Comparison of ENCODE assay signal across 15 cellular contexts in the genomic region with DNA sequence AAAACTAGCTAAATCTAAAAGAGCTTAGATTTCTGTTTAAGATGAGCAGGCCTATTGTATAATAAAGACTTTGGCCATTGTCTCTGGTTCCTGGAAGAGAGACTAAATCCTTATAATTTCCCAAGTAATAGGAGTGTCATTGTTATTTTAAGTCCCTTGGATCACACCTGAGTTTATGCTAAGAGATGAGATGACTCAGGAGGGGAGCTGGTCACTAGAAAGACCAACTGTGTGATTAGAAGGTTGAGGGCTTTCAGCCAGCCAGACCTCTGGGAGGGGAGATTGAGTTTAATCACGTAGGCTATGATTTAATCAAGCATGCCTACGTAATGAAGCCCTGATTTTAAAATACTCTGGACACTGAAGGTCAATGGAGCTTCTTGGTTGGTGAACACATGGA.
"Had no signal": no experiment of that assay in that cellular context is flagged by ENCODE, and none has a peak within 500 bp of the region (broad histone marks: within the 10 kb centered on the region; RNA-seq: fewer than 3 reads in every experiment).

No MANE protein-coding gene starts in this region.

- H3K27me3 ChIP-seq: heart right ventricle, neutrophil had no signal

- H3K4me2 ChIP-seq: smooth muscle cell had no signal

- H3K4me3 ChIP-seq: coronary artery, heart right ventricle, left ventricle myocardium inferior, lower lobe of right lung, smooth muscle cell had no signal

- H3K4me1 ChIP-seq: lower lobe of right lung had no signal

- DNase-seq: effector CD4-positive, alpha-beta T cell; heart right ventricle; hypothalamus; left cardiac atrium; left ventricle myocardium inferior; lower lobe of right lung; naive thymus-derived CD4-positive, alpha-beta T cell; right cardiac atrium; stimulated activated CD4-positive, alpha-beta T cell treated with anti-CD3 and anti-CD28 coated beads, Interleukin-2, amount 100 ng/mL, for 48 hours; stimulated activated naive CD4-positive, alpha-beta T cell treated with Interleukin-2 at 50 U/mL for 16 hours; trophoblast cell had no signal

- H3K9me3 Mint-ChIP-seq: memory B cell; naive thymus-derived CD4-positive, alpha-beta T cell had no signal

- H3K27me3 Mint-ChIP-seq: memory B cell; naive thymus-derived CD4-positive, alpha-beta T cell had no signal

- H3K36me3 Mint-ChIP-seq: memory B cell had no signal

- H3K27ac ChIP-seq: coronary artery, heart right ventricle, left ventricle myocardium inferior, lower lobe of right lung, neutrophil had no signal

- H3K9me3 ChIP-seq: heart right ventricle, left ventricle myocardium inferior, lower lobe of right lung, neutrophil had no signal

- H3K4me1 Mint-ChIP-seq: memory B cell had no signal

- H3K36me3 ChIP-seq: neutrophil had no signal

- H3K4me3 Mint-ChIP-seq: memory B cell; naive thymus-derived CD4-positive, alpha-beta T cell had no signal

- ATAC-seq: heart right ventricle; lower lobe of right lung; naive thymus-derived CD4-positive, alpha-beta T cell; right cardiac atrium had no signal

- H3K27ac Mint-ChIP-seq: memory B cell; naive thymus-derived CD4-positive, alpha-beta T cell had no signal
